1 cellular context compared by ENCODE assay signal in the genomic region with DNA sequence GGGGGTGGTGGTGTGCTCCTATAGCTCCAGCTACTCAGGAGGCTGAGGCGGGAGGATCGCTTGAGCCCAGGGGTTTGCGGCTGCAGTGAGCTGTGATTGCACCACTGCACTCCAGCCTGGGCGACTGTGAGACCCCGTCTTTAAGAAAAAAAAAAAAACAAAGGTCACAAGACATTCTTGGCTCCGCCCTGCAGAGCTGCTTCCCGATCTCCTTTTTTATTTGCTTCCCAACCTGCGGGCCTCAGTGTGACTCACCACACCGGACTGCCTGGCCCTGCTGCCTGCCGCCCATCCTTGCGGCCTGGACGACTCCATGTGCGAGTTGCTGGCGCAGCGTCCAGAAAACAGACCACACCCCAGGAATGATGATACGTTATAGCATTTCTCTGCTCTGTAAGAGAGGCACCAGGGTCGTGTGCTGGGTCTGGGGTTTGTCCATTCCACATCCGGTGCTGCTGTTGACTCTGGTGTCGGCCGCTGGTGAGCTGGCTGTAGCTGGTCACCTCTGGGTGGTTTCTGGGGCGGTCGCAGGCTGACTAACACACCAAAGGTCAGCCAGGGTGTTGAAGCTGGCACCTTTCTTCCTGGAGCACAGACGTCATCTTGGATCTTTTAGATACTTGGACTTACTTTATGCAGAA.
A peak's percentile ranks its signal among the peaks of the same experiment; 100 is the strongest.
TF ChIP-seq lines count a peak whose summit lies in the region.

No MANE protein-coding gene starts in this region.

TF ChIP-seq in HepG2, 621 proteins besides CTCF, POLR2A, EP300 and RAD21 (continued from another document and continues in another):
- TF ChIP-seq, protein P1, sequence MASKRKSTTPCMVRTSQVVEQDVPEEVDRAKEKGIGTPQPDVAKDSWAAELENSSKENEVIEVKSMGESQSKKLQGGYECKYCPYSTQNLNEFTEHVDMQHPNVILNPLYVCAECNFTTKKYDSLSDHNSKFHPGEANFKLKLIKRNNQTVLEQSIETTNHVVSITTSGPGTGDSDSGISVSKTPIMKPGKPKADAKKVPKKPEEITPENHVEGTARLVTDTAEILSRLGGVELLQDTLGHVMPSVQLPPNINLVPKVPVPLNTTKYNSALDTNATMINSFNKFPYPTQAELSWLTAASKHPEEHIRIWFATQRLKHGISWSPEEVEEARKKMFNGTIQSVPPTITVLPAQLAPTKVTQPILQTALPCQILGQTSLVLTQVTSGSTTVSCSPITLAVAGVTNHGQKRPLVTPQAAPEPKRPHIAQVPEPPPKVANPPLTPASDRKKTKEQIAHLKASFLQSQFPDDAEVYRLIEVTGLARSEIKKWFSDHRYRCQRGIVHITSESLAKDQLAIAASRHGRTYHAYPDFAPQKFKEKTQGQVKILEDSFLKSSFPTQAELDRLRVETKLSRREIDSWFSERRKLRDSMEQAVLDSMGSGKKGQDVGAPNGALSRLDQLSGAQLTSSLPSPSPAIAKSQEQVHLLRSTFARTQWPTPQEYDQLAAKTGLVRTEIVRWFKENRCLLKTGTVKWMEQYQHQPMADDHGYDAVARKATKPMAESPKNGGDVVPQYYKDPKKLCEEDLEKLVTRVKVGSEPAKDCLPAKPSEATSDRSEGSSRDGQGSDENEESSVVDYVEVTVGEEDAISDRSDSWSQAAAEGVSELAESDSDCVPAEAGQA (IDR thresholded peaks at IDR 0.05; ENCODE audit: low read depth), result peak; percentile 27; the same call in 1 of the 2 replicates
- TF ChIP-seq, protein P1 (CRISPR knock-in tag; IDR thresholded peaks at IDR 0.05; ENCODE audit: borderline replicate concordance), result no peak
- TF ChIP-seq, protein P2, sequence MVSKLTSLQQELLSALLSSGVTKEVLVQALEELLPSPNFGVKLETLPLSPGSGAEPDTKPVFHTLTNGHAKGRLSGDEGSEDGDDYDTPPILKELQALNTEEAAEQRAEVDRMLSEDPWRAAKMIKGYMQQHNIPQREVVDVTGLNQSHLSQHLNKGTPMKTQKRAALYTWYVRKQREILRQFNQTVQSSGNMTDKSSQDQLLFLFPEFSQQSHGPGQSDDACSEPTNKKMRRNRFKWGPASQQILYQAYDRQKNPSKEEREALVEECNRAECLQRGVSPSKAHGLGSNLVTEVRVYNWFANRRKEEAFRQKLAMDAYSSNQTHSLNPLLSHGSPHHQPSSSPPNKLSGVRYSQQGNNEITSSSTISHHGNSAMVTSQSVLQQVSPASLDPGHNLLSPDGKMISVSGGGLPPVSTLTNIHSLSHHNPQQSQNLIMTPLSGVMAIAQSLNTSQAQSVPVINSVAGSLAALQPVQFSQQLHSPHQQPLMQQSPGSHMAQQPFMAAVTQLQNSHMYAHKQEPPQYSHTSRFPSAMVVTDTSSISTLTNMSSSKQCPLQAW (CRISPR knock-in tag; IDR thresholded peaks at IDR 0.05), result peak; percentile 87
- TF ChIP-seq, protein P3, sequence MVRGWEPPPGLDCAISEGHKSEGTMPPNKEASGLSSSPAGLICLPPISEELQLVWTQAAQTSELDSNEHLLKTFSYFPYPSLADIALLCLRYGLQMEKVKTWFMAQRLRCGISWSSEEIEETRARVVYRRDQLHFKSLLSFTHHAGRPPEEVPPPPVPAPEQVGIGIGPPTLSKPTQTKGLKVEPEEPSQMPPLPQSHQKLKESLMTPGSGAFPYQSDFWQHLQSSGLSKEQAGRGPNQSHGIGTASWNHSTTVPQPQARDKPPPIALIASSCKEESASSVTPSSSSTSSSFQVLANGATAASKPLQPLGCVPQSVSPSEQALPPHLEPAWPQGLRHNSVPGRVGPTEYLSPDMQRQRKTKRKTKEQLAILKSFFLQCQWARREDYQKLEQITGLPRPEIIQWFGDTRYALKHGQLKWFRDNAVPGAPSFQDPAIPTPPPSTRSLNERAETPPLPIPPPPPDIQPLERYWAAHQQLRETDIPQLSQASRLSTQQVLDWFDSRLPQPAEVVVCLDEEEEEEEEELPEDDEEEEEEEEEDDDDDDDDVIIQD (CRISPR knock-in tag; IDR thresholded peaks at IDR 0.05; ENCODE audit: low read depth), result peak; percentile 66; the same call in 1 of the 2 replicates
- TF ChIP-seq MYC (CRISPR knock-in tag; IDR thresholded peaks at IDR 0.05; ENCODE audit: borderline replicate concordance) (peak; percentile 86; the same call in 1 of the 2 replicates), ZNF83 (CRISPR knock-in tag; IDR thresholded peaks at IDR 0.05; ENCODE audit: borderline replicate concordance) (no peak), ZNF263 (CRISPR knock-in tag; IDR thresholded peaks at IDR 0.05) (peak; percentile 37; the same call in 1 of the 2 replicates), ZMYM4 (CRISPR knock-in tag; IDR thresholded peaks at IDR 0.05) (peak; percentile 26; the same call in 1 of the 2 replicates), ZNF629 (CRISPR knock-in tag; conservative IDR thresholded peaks at IDR 0.05) (0 out of 2 replicates have a peak, but pooled peaks have one; percentile 28), CEBPB (IDR thresholded peaks at IDR 0.05; ENCODE audit: borderline replicate concordance, low read depth, low read length) (no peak), ZNF136 (CRISPR knock-in tag; IDR thresholded peaks at IDR 0.05; ENCODE audit: low read depth) (no peak), MXD4 (CRISPR knock-in tag; IDR thresholded peaks at IDR 0.05) (no peak), HDAC2 (CRISPR knock-in tag; IDR thresholded peaks at IDR 0.05) (peak; percentile 78), CHCHD3 (CRISPR knock-in tag; IDR thresholded peaks at IDR 0.05) (no peak), ARID4A (CRISPR knock-in tag; IDR thresholded peaks at IDR 0.05; ENCODE audit: borderline replicate concordance) (peak; percentile 35; the same call in 1 of the 2 replicates), ZNF362 (CRISPR knock-in tag; IDR thresholded peaks at IDR 0.05; ENCODE audit: borderline replicate concordance) (peak; percentile 39; the same call in 1 of the 2 replicates), CHD2 (IDR thresholded peaks at IDR 0.05; ENCODE audit: low read depth, low read length) (no peak), SNAPC2 (CRISPR knock-in tag; IDR thresholded peaks at IDR 0.05) (peak; percentile 40; the same call in 1 of the 2 replicates), ZNF549 (CRISPR knock-in tag; IDR thresholded peaks at IDR 0.05) (no peak), CCAR2 (optimal IDR thresholded peaks at IDR 0.05; ENCODE audit: low read depth, low read length) (no peak), PITX1 (CRISPR knock-in tag; IDR thresholded peaks at IDR 0.05) (0 out of 2 replicates have a peak, but pooled peaks have one; percentile 39), ZNF414 (CRISPR knock-in tag; IDR thresholded peaks at IDR 0.05) (peak; percentile 72), MED13 (CRISPR knock-in tag; IDR thresholded peaks at IDR 0.05) (no peak), BRCA1 (CRISPR knock-in tag; IDR thresholded peaks at IDR 0.05) (0 out of 2 replicates have a peak, but pooled peaks have one; percentile 32), HOXD1 (CRISPR knock-in tag; IDR thresholded peaks at IDR 0.05) (no peak), ZNF501 (CRISPR knock-in tag; IDR thresholded peaks at IDR 0.05) (peak; percentile 84), RARG (CRISPR knock-in tag; IDR thresholded peaks at IDR 0.05; ENCODE audit: low read depth) (no peak), FOXJ3 (CRISPR knock-in tag; IDR thresholded peaks at IDR 0.05; ENCODE audit: borderline replicate concordance) (peak; percentile 45; the same call in 1 of the 2 replicates), ZC3H13 (CRISPR knock-in tag; IDR thresholded peaks at IDR 0.05) (no peak), ZMYM2 (CRISPR knock-in tag; IDR thresholded peaks at IDR 0.05) (peak; percentile 22; the same call in 1 of the 2 replicates), RAD51 (IDR thresholded peaks at IDR 0.05; ENCODE audit: borderline replicate concordance) (no peak), ZNF883 (CRISPR knock-in tag; IDR thresholded peaks at IDR 0.05; ENCODE audit: not compliant biosample characterization) (peak; percentile 26), ZNF775 (CRISPR knock-in tag; IDR thresholded peaks at IDR 0.05; ENCODE audit: borderline replicate concordance) (no peak), ZNF709 (CRISPR knock-in tag; IDR thresholded peaks at IDR 0.05) (no peak), ZFP91 (CRISPR knock-in tag; IDR thresholded peaks at IDR 0.05; ENCODE audit: borderline replicate concordance) (0 out of 2 replicates have a peak, but pooled peaks have one; percentile 49)
- TF ChIP-seq, protein P4, sequence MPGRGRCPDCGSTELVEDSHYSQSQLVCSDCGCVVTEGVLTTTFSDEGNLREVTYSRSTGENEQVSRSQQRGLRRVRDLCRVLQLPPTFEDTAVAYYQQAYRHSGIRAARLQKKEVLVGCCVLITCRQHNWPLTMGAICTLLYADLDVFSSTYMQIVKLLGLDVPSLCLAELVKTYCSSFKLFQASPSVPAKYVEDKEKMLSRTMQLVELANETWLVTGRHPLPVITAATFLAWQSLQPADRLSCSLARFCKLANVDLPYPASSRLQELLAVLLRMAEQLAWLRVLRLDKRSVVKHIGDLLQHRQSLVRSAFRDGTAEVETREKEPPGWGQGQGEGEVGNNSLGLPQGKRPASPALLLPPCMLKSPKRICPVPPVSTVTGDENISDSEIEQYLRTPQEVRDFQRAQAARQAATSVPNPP (CRISPR knock-in tag; IDR thresholded peaks at IDR 0.05), result no peak
- TF ChIP-seq, protein P5, sequence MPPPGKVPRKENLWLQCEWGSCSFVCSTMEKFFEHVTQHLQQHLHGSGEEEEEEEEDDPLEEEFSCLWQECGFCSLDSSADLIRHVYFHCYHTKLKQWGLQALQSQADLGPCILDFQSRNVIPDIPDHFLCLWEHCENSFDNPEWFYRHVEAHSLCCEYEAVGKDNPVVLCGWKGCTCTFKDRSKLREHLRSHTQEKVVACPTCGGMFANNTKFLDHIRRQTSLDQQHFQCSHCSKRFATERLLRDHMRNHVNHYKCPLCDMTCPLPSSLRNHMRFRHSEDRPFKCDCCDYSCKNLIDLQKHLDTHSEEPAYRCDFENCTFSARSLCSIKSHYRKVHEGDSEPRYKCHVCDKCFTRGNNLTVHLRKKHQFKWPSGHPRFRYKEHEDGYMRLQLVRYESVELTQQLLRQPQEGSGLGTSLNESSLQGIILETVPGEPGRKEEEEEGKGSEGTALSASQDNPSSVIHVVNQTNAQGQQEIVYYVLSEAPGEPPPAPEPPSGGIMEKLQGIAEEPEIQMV (CRISPR knock-in tag; IDR thresholded peaks at IDR 0.05; ENCODE audit: low read depth), result 0 out of 2 replicates have a peak, but pooled peaks have one; percentile 31
